ENCODE assay signal across 8 cellular contexts in the genomic region with DNA sequence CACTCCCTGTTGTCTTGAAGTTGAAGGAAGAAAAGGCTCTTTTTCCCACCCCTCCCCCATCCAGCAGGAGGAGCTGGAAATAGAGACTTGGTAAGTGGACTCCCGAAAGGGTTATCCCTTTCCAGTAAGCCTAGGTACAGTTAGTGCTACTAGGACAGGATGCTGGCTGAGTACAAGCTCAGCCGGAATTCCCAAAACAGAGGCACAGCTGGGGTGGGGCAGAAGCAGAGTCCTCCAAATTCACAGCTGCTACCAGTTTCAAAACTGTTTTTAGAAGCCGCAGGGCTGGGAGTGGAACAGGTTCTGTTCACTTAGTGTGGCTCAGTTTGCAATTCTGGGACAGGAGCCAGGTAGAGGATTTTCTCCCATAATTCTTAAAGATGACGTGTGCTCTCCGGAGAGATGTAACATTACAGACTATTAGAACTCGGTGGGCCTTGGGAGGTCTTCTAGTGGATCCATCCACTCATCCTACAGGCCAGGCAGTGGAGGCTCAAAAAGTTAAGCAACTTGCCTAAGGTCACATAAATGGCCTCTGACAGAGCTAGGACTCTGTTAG. TPM values are rescaled to one million over a fixed set of nuclear protein-coding genes. Genes with fewer than 3 reads are reported as not detected.
DNase-seq lines count a peak whose midpoint lies in the region; ATAC-seq and TF ChIP-seq lines count a peak whose summit lies in the region.

No MANE protein-coding gene starts in this region.

- H4K12ac ChIP-seq in trophoblast cell (ENCODE audit: low read depth, low read length) = peak overlapping the region; percentile 69

- H3K4me3 ChIP-seq in RWPE2 (ENCODE audit: severe bottlenecking) = no peak overlapping the region
- H3K4me3 ChIP-seq in foreskin fibroblast (ENCODE audit: low read depth in 1 of 2, low read length in 2 of 2) = no peak overlapping the region
- no peak overlapping the region for H3K4me3 ChIP-seq in trophoblast cell (ENCODE audit: low read depth, low read length)

- ATAC-seq in RWPE2 (ENCODE audit: low read depth) (peak; percentile 81), GM18907 (IDR thresholded peaks at IDR 0.05; ENCODE audit: unreplicated experiment) (no peak), HG03439 (IDR thresholded peaks at IDR 0.05; ENCODE audit: unreplicated experiment) (no peak)

- H3K27me3 ChIP-seq in RWPE2 (ENCODE audit: insufficient read depth, poor library complexity, severe bottlenecking) = no peaks in the 10 kb centered on the region
- H3K27me3 ChIP-seq in trophoblast cell (ENCODE audit: insufficient read depth, low read length) = no peaks in the 10 kb centered on the region

- H3K4me1 ChIP-seq in RWPE2 (ENCODE audit: insufficient read depth, poor library complexity, severe bottlenecking) = peaks cover 33% of the 10 kb centered on the region
- H3K4me1 ChIP-seq in trophoblast cell (ENCODE audit: control insufficient read depth in 1 of 2, insufficient read depth in 2 of 2, low read length in 2 of 2) = peaks cover 5 to 9% of the 10 kb centered on the region in 2 experiments

- H3K4ac ChIP-seq in trophoblast cell (ENCODE audit: low read depth, low read length) = no peak overlapping the region

- H3K79me1 ChIP-seq in trophoblast cell (ENCODE audit: low read length) = peaks cover 5% of the 10 kb centered on the region

- peak overlapping the region; percentile 71 for H2AFZ ChIP-seq in trophoblast cell (ENCODE audit: insufficient read depth, low read length, poor library complexity)

- H3K9me3 ChIP-seq in RWPE2 (ENCODE audit: severe bottlenecking) = no peaks in the 10 kb centered on the region
- no peaks in the 10 kb centered on the region for H3K9me3 ChIP-seq in trophoblast cell (ENCODE audit: insufficient read depth, low read depth, low read length)

- H3K79me2 ChIP-seq in trophoblast cell (ENCODE audit: control insufficient read depth, insufficient read depth, low read length, poor library complexity) = no peaks in the 10 kb centered on the region

- H3K36me3 ChIP-seq in RWPE2 (ENCODE audit: low read depth) (no peaks in the 10 kb centered on the region), trophoblast cell (ENCODE audit: control insufficient read depth in 1 of 2, insufficient read depth in 2 of 2, low read length in 2 of 2) (no peaks in the 10 kb centered on the region)

- H3K9ac ChIP-seq in trophoblast cell (ENCODE audit: low read length) = no peak overlapping the region

- H3K23ac ChIP-seq in trophoblast cell (ENCODE audit: low read length) = no peak overlapping the region

- no peak overlapping the region for H3K14ac ChIP-seq in trophoblast cell (ENCODE audit: low read length)

- peak overlapping the region; percentile 75 for H3K18ac ChIP-seq in trophoblast cell (ENCODE audit: low read length)

- H2BK120ac ChIP-seq in trophoblast cell (ENCODE audit: insufficient read depth, low read length, poor library complexity) = peak overlapping the region; percentile 20

- H3K4me2 ChIP-seq in trophoblast cell (ENCODE audit: low read length) = peak overlapping the region; percentile 36

- H2AK5ac ChIP-seq in trophoblast cell (ENCODE audit: low read length) = peak overlapping the region; percentile 46

- peak overlapping the region; percentile 70 for H4K8ac ChIP-seq in trophoblast cell (ENCODE audit: low read depth, low read length)

- DNase-seq in DMS 273 (lab: John Stamatoyannopoulos, UW; ENCODE audit: unreplicated experiment) (peak; percentile 73), RWPE2 (ENCODE audit: low spot score) (peak; percentile 94), foreskin fibroblast (peak; percentile 31 to 70), trophoblast cell (peak; percentile 86 to 87), activated gamma-delta T cell (lab: John Stamatoyannopoulos, UW) (no peak)
- no peak for DNase-seq in activated naive CD4-positive, alpha-beta T cell treated with anti-CD3 and anti-CD28 coated beads, Interleukin-2, amount 50 U/mL, for 16 hours

- peak overlapping the region; percentile 86 for H2BK5ac ChIP-seq in trophoblast cell (ENCODE audit: low read depth, low read length, poor library complexity)

- WGBS in trophoblast cell (ENCODE audit: extremely low coverage, insufficient coverage, insufficient read length) = no CpG with 5 or more reads among the region's 6 CpGs

- H4K91ac ChIP-seq in trophoblast cell (ENCODE audit: low read depth, low read length) = peak overlapping the region; percentile 68

- no peak for TF ChIP-seq CTCF in RWPE2 (IDR thresholded peaks at IDR 0.05; ENCODE audit: poor library complexity, severe bottlenecking)
- TF ChIP-seq CTCF in foreskin fibroblast (IDR thresholded peaks at IDR 0.05; ENCODE audit: low read depth, low read length) = no peak

- peak overlapping the region; percentile 89 for H2BK12ac ChIP-seq in trophoblast cell (ENCODE audit: low read length)

- H3K27ac ChIP-seq in RWPE2 (ENCODE audit: poor library complexity, severe bottlenecking) = peak overlapping the region; percentile 97
- peak overlapping the region; percentile 37 for H3K27ac ChIP-seq in trophoblast cell (ENCODE audit: low read depth, low read length)

RNA-seq across cellular contexts. Expression of gene UTRN, which starts 19.0 kb away (rescaled TPM):
- polyA plus RNA-seq in trophoblast cell (2013) = 23.2 and 24.1 TPM in 2 replicates

Comparison
In these comparisons a context has a peak if more than half of its experiments do, and no peak if none do; other contexts are left out.
1. DNase-seq: peak in DMS 273 (single experiment), RWPE2 (single experiment), foreskin fibroblast (2 of 2) and trophoblast cell (2 of 2); none in activated naive CD4-positive, alpha-beta T cell treated with anti-CD3 and anti-CD28 coated beads, Interleukin-2, amount 50 U/mL, for 16 hours (single experiment) and activated gamma-delta T cell (single experiment).